In the genomic region with DNA sequence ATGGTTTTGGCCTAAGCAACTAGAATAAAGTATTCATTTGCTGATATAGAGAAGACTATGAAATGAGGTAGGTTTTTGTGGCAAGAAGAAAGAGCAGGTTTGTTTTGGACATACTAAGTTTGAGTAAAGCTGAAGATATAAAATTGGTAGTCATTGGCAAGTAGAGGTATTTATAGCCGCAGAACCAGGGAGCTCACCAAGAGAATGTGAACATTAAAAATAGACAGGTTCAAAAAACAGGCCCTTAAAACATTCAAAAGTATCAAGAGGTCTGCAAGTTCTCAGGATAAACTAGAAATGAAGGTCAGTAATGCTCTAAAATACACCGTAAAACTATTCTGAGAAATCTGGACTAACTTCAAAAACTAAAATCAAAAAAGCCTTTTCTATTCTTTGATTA, we compare ENCODE assay signal across 22 cellular contexts.
A peak's percentile ranks its signal among the peaks of the same experiment; 100 is the strongest.
DNase-seq lines count a peak whose midpoint lies in the region; ATAC-seq and TF ChIP-seq lines count a peak whose summit lies in the region.
"Had no signal": no experiment of that assay in that cellular context is flagged by ENCODE, and none has a peak within 500 bp of the region (broad histone marks: within the 10 kb centered on the region; RNA-seq: fewer than 3 reads in every experiment).

No MANE protein-coding gene starts in this region.

- no TSS peak for BruUV-seq in OCI-LY7 (replicated peaks; lab: Mats Ljungman, UMichigan)

- H3K27ac ChIP-seq in cardiac muscle cell, result peak overlapping the region; percentile 80
- H3K27ac ChIP-seq in OCI-LY7 (ENCODE audit: low read depth, low read length, poor library complexity, severe bottlenecking), result no peak overlapping the region
- H3K27ac ChIP-seq: A549; BLaER1 treated with 17β-estradiol and CSF1 and Interleukin-3, amounts not matched to agents 10 nM and 100 nM had no signal

- TF ChIP-seq CTCF in cardiac muscle cell (IDR thresholded peaks at IDR 0.05; ENCODE audit: low read depth, low read length), result no peak
- no peak for TF ChIP-seq CTCF in OCI-LY7 (conservative IDR thresholded peaks at IDR 0.05; ENCODE audit: low read length)

- CTCF ChIA-PET in OCI-LY7 (lab: Charles Lee; ENCODE audit: unreplicated experiment), result no interaction called here

- H3K27me3 ChIP-seq in cardiac muscle cell, result no peaks in the 10 kb centered on the region
- H3K27me3 ChIP-seq: BE2C; BLaER1 treated with 17β-estradiol and CSF1 and Interleukin-3, amounts not matched to agents 10 nM and 100 nM had no signal

- no peak overlapping the region for H2AFZ ChIP-seq in OCI-LY7 (ENCODE audit: low read length)
- H2AFZ ChIP-seq: GM23338 had no signal

- H3K79me2 ChIP-seq in OCI-LY7 (ENCODE audit: insufficient read depth, low read depth, low read length), result no peaks in the 10 kb centered on the region

- POLR2A ChIA-PET in OCI-LY7 (lab: Charles Lee), result no interaction called here

- H3K4me3 ChIP-seq in cardiac muscle cell (no peak overlapping the region), OCI-LY7 (ENCODE audit: low read depth, low read length, poor library complexity, severe bottlenecking) (no peak overlapping the region)
- H3K4me3 ChIP-seq: A549; BLaER1 treated with 17β-estradiol and CSF1 and Interleukin-3, amounts not matched to agents 10 nM and 100 nM; GM12878; GM23338 had no signal

- H3K36me3 ChIP-seq in cardiac muscle cell, result peaks cover 2% of the 10 kb centered on the region
- H3K36me3 ChIP-seq in OCI-LY7 (ENCODE audit: insufficient read depth, low read length), result no peaks in the 10 kb centered on the region
- H3K36me3 ChIP-seq: BE2C had no signal

- no peaks in the 10 kb centered on the region for H4K20me1 ChIP-seq in OCI-LY7 (ENCODE audit: insufficient read depth, low read length)
- H4K20me1 ChIP-seq: BLaER1 treated with 17β-estradiol and CSF1 and Interleukin-3, amounts not matched to agents 10 nM and 100 nM had no signal

- H3K4me1 ChIP-seq in cardiac muscle cell (ENCODE audit: low read depth), result peaks cover 27% of the 10 kb centered on the region
- H3K4me1 ChIP-seq in OCI-LY7 (ENCODE audit: insufficient read depth, low read length, poor library complexity, severe bottlenecking), result peaks cover 19% of the 10 kb centered on the region
- H3K4me1 ChIP-seq: A549, BE2C had no signal

- intact Hi-C loops in left cardiac atrium (cut with DNase I) (loop anchor here in 1 of 2 donors (10.0 kb wide), 1 partner anchor 200 kb away; no protein-coding TSS in a partner anchor), OCI-LY7 (cut with micrococcal nuclease; ENCODE audit: unreplicated experiment) (no loop called here), left ventricle myocardium superior (cut with micrococcal nuclease) (no loop called here)

- no peak for ATAC-seq in left cardiac atrium
- peak; percentile 61 for ATAC-seq in left ventricle myocardium superior
- ATAC-seq in GM21390 (IDR thresholded peaks at IDR 0.05; ENCODE audit: unreplicated experiment), result no peak
- ATAC-seq: A549, GM12878, GM23338, HCT116 had no signal

- peak overlapping the region; percentile 33; the same call in 1 of the 2 replicates for H3K4me2 ChIP-seq in OCI-LY7 (ENCODE audit: low read length)
- H3K4me2 ChIP-seq: A549; BLaER1 treated with 17β-estradiol and CSF1 and Interleukin-3, amounts not matched to agents 10 nM and 100 nM; GM23338 had no signal

- H3K9me2 ChIP-seq in OCI-LY7 (ENCODE audit: insufficient read depth, low read length), result no peaks in the 10 kb centered on the region

- H3K9me3 ChIP-seq in cardiac muscle cell (ENCODE audit: low read depth), result no peaks in the 10 kb centered on the region
- no peaks in the 10 kb centered on the region for H3K9me3 ChIP-seq in OCI-LY7 (ENCODE audit: low read length)
- H3K9me3 ChIP-seq: A549, BE2C had no signal

- no peak for DNase-seq in cardiac muscle cell (ENCODE audit: low read depth in 1 of 2, low spot score in 1 of 2)
- no peak for DNase-seq in left cardiac atrium
- DNase-seq in OCI-LY7 (ENCODE audit: low spot score), result no peak
- DNase-seq in left ventricle myocardium superior, result no peak
- no peak for DNase-seq in activated CD4-positive, alpha-beta T cell treated with anti-CD3 and anti-CD28 coated beads, Interleukin-2, amount 50 U/mL, for 4 hours
- DNase-seq: 8988T; ACHN; AML-193; BE2C; CD4-positive, alpha-beta T cell; CD8-positive, alpha-beta memory T cell; DMS 273 treated with DMSO at 0.1 percent for 48 hours; DMS79; EL; GDM1; H9 had no signal
